Comparison of ENCODE assay signal across 18 cellular contexts in genomic region chr15:36766449-36766848, GRCh38.
DNase-seq lines count a peak whose midpoint lies in the region; ATAC-seq and TF ChIP-seq lines count a peak whose summit lies in the region.
"Had no signal": no experiment of that assay in that cellular context is flagged by ENCODE, and none has a peak within 500 bp of the region (broad histone marks: within the 10 kb centered on the region; RNA-seq: fewer than 3 reads in every experiment).

No MANE protein-coding gene starts in this region.

- no peak overlapping the region for H3K27ac ChIP-seq in HEK293 (ENCODE audit: extremely low read depth, low read depth, low read length)
- no peak overlapping the region for H3K27ac ChIP-seq in RWPE2 (ENCODE audit: poor library complexity, severe bottlenecking)
- H3K27ac ChIP-seq in foreskin keratinocyte = no peak overlapping the region
- H3K27ac ChIP-seq: BLaER1, C4-2B, GM23248 had no signal

- POLR2A ChIA-PET in HEK293 (lab: Yijun Ruan, JAX) = no interaction called here

- peak; percentile 62 for DNase-seq in HT-29 (ENCODE audit: low spot score)
- DNase-seq in RWPE2 (ENCODE audit: low spot score) = no peak
- DNase-seq in foreskin keratinocyte = peak; percentile 51 to 66
- DNase-seq in hypothalamus (lab: John Stamatoyannopoulos, UW) = no peak
- DNase-seq in cerebellum (ENCODE audit: low spot score) = no peak
- DNase-seq: Caco-2; CD4-positive, CD25-positive, alpha-beta regulatory T cell; CD8-positive, alpha-beta T cell; DMS153; DND-41; GM23248; H7; HCEC 1CT had no signal

- H3K9me3 ChIP-seq in HEK293 (ENCODE audit: control insufficient read depth, insufficient read depth, low read depth, low read length) = no peaks in the 10 kb centered on the region
- H3K9me3 ChIP-seq in RWPE2 (ENCODE audit: severe bottlenecking) = no peaks in the 10 kb centered on the region
- H3K9me3 ChIP-seq: BLaER1, Caco-2 had no signal

- H3K27me3 ChIP-seq in RWPE2 (ENCODE audit: insufficient read depth, poor library complexity, severe bottlenecking) (no peaks in the 10 kb centered on the region), foreskin keratinocyte (no peaks in the 10 kb centered on the region)
- H3K27me3 ChIP-seq: BLaER1 had no signal

- H3K4me3 ChIP-seq in HEK293 (ENCODE audit: low read depth, low read length) (no peak overlapping the region), RWPE2 (ENCODE audit: severe bottlenecking) (no peak overlapping the region)
- H3K4me3 ChIP-seq: BLaER1, GM23248 had no signal

- CTCF ChIA-PET in HEK293 (lab: Yijun Ruan, JAX) = no interaction called here

- ATAC-seq in RWPE2 (ENCODE audit: low read depth) = peak; percentile 74; the same call in 2 of the 3 replicates
- peak; percentile 82 for ATAC-seq in foreskin keratinocyte
- no peak for ATAC-seq in HG02852 (IDR thresholded peaks at IDR 0.05; ENCODE audit: unreplicated experiment)
- no peak for ATAC-seq in GM21529 (IDR thresholded peaks at IDR 0.05; ENCODE audit: unreplicated experiment)
- ATAC-seq: CD8-positive, alpha-beta T cell had no signal

- H3K36me3 ChIP-seq in HEK293 (ENCODE audit: control insufficient read depth in 2 of 2, insufficient read depth in 1 of 2, low read length in 2 of 2) (no peaks in the 10 kb centered on the region), RWPE2 (ENCODE audit: low read depth) (no peaks in the 10 kb centered on the region)
- H3K36me3 ChIP-seq: BLaER1 had no signal

- peaks cover 3% of the 10 kb centered on the region; the same call in 1 of the 2 replicates for H3K4me1 ChIP-seq in HEK293 (ENCODE audit: control insufficient read depth, insufficient read depth, low read length)
- H3K4me1 ChIP-seq in RWPE2 (ENCODE audit: insufficient read depth, poor library complexity, severe bottlenecking) = no peaks in the 10 kb centered on the region
- no peaks in the 10 kb centered on the region for H3K4me1 ChIP-seq in foreskin keratinocyte
- H3K4me1 ChIP-seq: BLaER1, Caco-2 had no signal

- TF ChIP-seq CTCF in HEK293 (tag by site-specific recombination; IDR thresholded peaks at IDR 0.05) = no peak
- no peak for TF ChIP-seq CTCF in RWPE2 (IDR thresholded peaks at IDR 0.05; ENCODE audit: poor library complexity, severe bottlenecking)
- TF ChIP-seq CTCF in foreskin keratinocyte (conservative IDR thresholded peaks at IDR 0.05) = no peak

TF ChIP-seq in HEK293, 187 proteins besides CTCF, POLR2A, EP300 and RAD21:
- TF ChIP-seq ZNF707 (tag by site-specific recombination; IDR thresholded peaks at IDR 0.05) (no peak), SCRT2 (tag by site-specific recombination; IDR thresholded peaks at IDR 0.05) (0 out of 2 replicates have a peak, but pooled peaks have one; percentile 13)

Comparison
In these comparisons a context has a peak if more than half of its experiments do, and no peak if none do; other contexts are left out.
1. DNase-seq: peak in HT-29 (single experiment) and foreskin keratinocyte (2 of 2); none in RWPE2 (single experiment), hypothalamus (0 of 51) and cerebellum (single experiment).
2. ATAC-seq: peak in RWPE2 (single experiment) and foreskin keratinocyte (single experiment); none in HG02852 (single experiment) and GM21529 (single experiment).